ENCODE assay signal across 8 cellular contexts in genomic region chr12:43957732-43958131, GRCh38.
DNase-seq lines count a peak whose midpoint lies in the region; ATAC-seq and TF ChIP-seq lines count a peak whose summit lies in the region.

No MANE protein-coding gene starts in this region.

- H3K36me3 ChIP-seq in ascending aorta: no peaks in the 10 kb centered on the region
- H3K36me3 ChIP-seq in tibial artery: no peaks in the 10 kb centered on the region

- no peak overlapping the region for H3K27ac ChIP-seq in ascending aorta
- H3K27ac ChIP-seq in tibial artery: no peak overlapping the region

- peaks cover 0 to 4% (median 0%) of the 10 kb centered on the region in 3 donors for H3K27me3 Mint-ChIP-seq in immature natural killer cell (ENCODE audit: low read depth in 3 of 3)

- DNase-seq in EL (peak; percentile 56), NCI-H460 (ENCODE audit: extremely low read depth, low read depth) (peak; percentile 48), ascending aorta (ENCODE audit: low spot score in 2 of 2) (no peak), immature natural killer cell (peak in 2 of 3 donors; percentile 2 to 3), tibial artery (no peak)
- no peak for DNase-seq in NK-92 treated with Interleukin-12 subunit alpha and Interleukin-12 subunit beta, amount 100 ng/mL, for 24 hours (lab: John Stamatoyannopoulos, UW)

- intact Hi-C loops in ascending aorta (cut with DNase I): no loop called here
- intact Hi-C loops in tibial artery (cut with DNase I; ENCODE audit: low total_unique reads): no loop called here

- TF ChIP-seq CTCF in ascending aorta (IDR thresholded peaks at IDR 0.05) (peak; percentile 5 to 44 (median 15)), tibial artery (IDR thresholded peaks at IDR 0.05) (peak; percentile 20 to 32)

- H3K9me3 ChIP-seq in ascending aorta (no peaks in the 10 kb centered on the region), tibial artery (no peaks in the 10 kb centered on the region)

- no peaks in the 10 kb centered on the region for H3K4me1 ChIP-seq in ascending aorta
- no peaks in the 10 kb centered on the region for H3K4me1 ChIP-seq in tibial artery

- no peaks in the 10 kb centered on the region for H3K4me1 Mint-ChIP-seq in immature natural killer cell

- peaks cover 0 to 3% (median 0%) of the 10 kb centered on the region in 6 donors for H3K9me3 Mint-ChIP-seq in immature natural killer cell

- no peak overlapping the region for H3K27ac Mint-ChIP-seq in immature natural killer cell

- H3K4me3 ChIP-seq in ascending aorta (no peak overlapping the region), tibial artery (no peak overlapping the region)

- no peak overlapping the region for H3K4me3 Mint-ChIP-seq in immature natural killer cell

- H3K36me3 Mint-ChIP-seq in immature natural killer cell: peaks cover 0 to under 1% (median 0%) of the 10 kb centered on the region in 3 donors

- H3K27me3 ChIP-seq in ascending aorta (no peaks in the 10 kb centered on the region), tibial artery (no peaks in the 10 kb centered on the region)

- ATAC-seq in GM19328 (IDR thresholded peaks at IDR 0.05; ENCODE audit: unreplicated experiment) (peak; percentile 76), HG03135 (IDR thresholded peaks at IDR 0.05; ENCODE audit: unreplicated experiment) (peak; percentile 99)

Comparison
In these comparisons a context has a peak if more than half of its experiments do, and no peak if none do; other contexts are left out.
1. DNase-seq: peak in EL (single experiment), NCI-H460 (single experiment) and immature natural killer cell (2 of 3); none in ascending aorta (0 of 2), tibial artery (0 of 2) and NK-92 treated with Interleukin-12 subunit alpha and Interleukin-12 subunit beta, amount 100 ng/mL, for 24 hours (single experiment).